Comparison of ENCODE assay signal across 21 cellular contexts in genomic region chr13:41816057-41816456, GRCh38.
DNase-seq lines count a peak whose midpoint lies in the region; ATAC-seq, FAIRE-seq and TF ChIP-seq lines count a peak whose summit lies in the region.
"Had no signal": no experiment of that assay in that cellular context is flagged by ENCODE, and none has a peak within 500 bp of the region (broad histone marks: within the 10 kb centered on the region; RNA-seq: fewer than 3 reads in every experiment).

No MANE protein-coding gene starts in this region.

- no peak overlapping the region for H3K4me3 Mint-ChIP-seq in CD8-positive, alpha-beta memory T cell
- H3K4me3 Mint-ChIP-seq in effector memory CD8-positive, alpha-beta T cell: no peak overlapping the region
- H3K4me3 Mint-ChIP-seq in immature natural killer cell: no peak overlapping the region
- H3K4me3 Mint-ChIP-seq: CD4-positive, alpha-beta memory T cell; HFFc6 had no signal

- CTCF ChIA-PET in HepG2 (lab: Yijun Ruan, JAX; ENCODE audit: low intra/inter-chr PET ratio, low total read pairs) (no interaction called here), PC-9 (lab: Charles Lee) (no interaction called here)
- CTCF ChIA-PET in CD8-positive, alpha-beta memory T cell (lab: Charles Lee): no interaction called here

- intact Hi-C loops in HepG2 (cut with micrococcal nuclease; ENCODE audit: unreplicated experiment) (no loop called here), right lobe of liver (cut with DNase I) (no loop called here), PC-9 (cut with micrococcal nuclease; ENCODE audit: unreplicated experiment) (no loop called here)

- no peak for DNase-seq in HepG2 (ENCODE audit: low spot score)
- DNase-seq in right lobe of liver: no peak
- DNase-seq in CD8-positive, alpha-beta memory T cell: no peak
- DNase-seq in effector memory CD8-positive, alpha-beta T cell: no peak
- no peak for DNase-seq in immature natural killer cell
- DNase-seq in PC-9: no peak
- no peak for DNase-seq in DMS79 treated with DMSO at 0.1 percent for 48 hours (lab: John Stamatoyannopoulos, UW)
- DNase-seq: 8988T; C1 segment of cervical spinal cord; Caco-2; CD4-positive, alpha-beta memory T cell; DMS153; DMS79; GF-D8; GOT3; HFFc6 had no signal

- peak overlapping the region in 6 of 8 donors; percentile 3 to 75 (median 18) for H3K27ac Mint-ChIP-seq in CD8-positive, alpha-beta memory T cell
- peak overlapping the region; percentile 7 to 68 for H3K27ac Mint-ChIP-seq in effector memory CD8-positive, alpha-beta T cell
- peak overlapping the region in 4 of 6 donors; percentile 0 to 63 (median 28) for H3K27ac Mint-ChIP-seq in immature natural killer cell
- H3K27ac Mint-ChIP-seq: HFFc6 had no signal

- H3K79me2 ChIP-seq in HepG2 (ENCODE audit: insufficient read depth, low read length): no peaks in the 10 kb centered on the region
- no peaks in the 10 kb centered on the region for H3K79me2 ChIP-seq in PC-9 (ENCODE audit: low read depth)

- ATAC-seq in HepG2 (no peak), right lobe of liver (no peak)
- no peak for ATAC-seq in effector memory CD8-positive, alpha-beta T cell (replicated peaks)
- ATAC-seq: A549 had no signal

- H3K36me3 ChIP-seq in HepG2 (replicated peaks in 1 of 2; ENCODE audit: control insufficient read depth in 1 of 2, insufficient read depth in 2 of 2, low read length in 2 of 2) (peaks cover 5 to 29% of the 10 kb centered on the region in 2 experiments; a peak in 3 of 5 replicates), right lobe of liver (peaks cover 0 to 19% (median 5%) of the 10 kb centered on the region in 4 donors), PC-9 (ENCODE audit: low read depth) (no peaks in the 10 kb centered on the region; the same call in 1 of the 2 replicates)
- H3K36me3 ChIP-seq in CD8-positive, alpha-beta memory T cell (ENCODE audit: insufficient read depth, low read length): peaks cover 4% of the 10 kb centered on the region

- H3K4me3 ChIP-seq in HepG2 (replicated peaks in 1 of 3; ENCODE audit: insufficient read depth in 1 of 3, low read depth in 2 of 3, low read length in 3 of 3): no peak overlapping the region
- no peak overlapping the region for H3K4me3 ChIP-seq in right lobe of liver
- no peak overlapping the region for H3K4me3 ChIP-seq in CD8-positive, alpha-beta memory T cell (ENCODE audit: low read length)
- H3K4me3 ChIP-seq in PC-9: no peak overlapping the region
- H3K4me3 ChIP-seq: A549, HAP-1 had no signal

- H3F3A ChIP-seq in PC-9 (ENCODE audit: insufficient read depth, low read depth): no peaks in the 10 kb centered on the region

- no peaks in the 10 kb centered on the region for H3K9me3 Mint-ChIP-seq in CD8-positive, alpha-beta memory T cell
- no peaks in the 10 kb centered on the region for H3K9me3 Mint-ChIP-seq in effector memory CD8-positive, alpha-beta T cell
- no peaks in the 10 kb centered on the region for H3K9me3 Mint-ChIP-seq in immature natural killer cell
- H3K9me3 Mint-ChIP-seq: HFFc6 had no signal

- BruUV-seq in HepG2 (replicated peaks; lab: Mats Ljungman, UMichigan) (no TSS peak), PC-9 (replicated peaks; lab: Mats Ljungman, UMichigan) (no TSS peak)

- H3K27ac ChIP-seq in HepG2 (ENCODE audit: extremely low read length, insufficient read depth, low read length) (no peak overlapping the region), right lobe of liver (no peak overlapping the region), PC-9 (no peak overlapping the region)
- no peak overlapping the region for H3K27ac ChIP-seq in CD8-positive, alpha-beta memory T cell (ENCODE audit: low read depth, low read length)
- H3K27ac ChIP-seq: A549 had no signal

- no peak overlapping the region for H3K9ac ChIP-seq in HepG2 (ENCODE audit: insufficient read depth, low read depth, low read length)

- no peaks in the 10 kb centered on the region for H3K4me1 ChIP-seq in HepG2 (ENCODE audit: insufficient read depth, low read length)
- peaks cover 0 to 12% (median 5%) of the 10 kb centered on the region in 4 donors for H3K4me1 ChIP-seq in right lobe of liver
- H3K4me1 ChIP-seq in CD8-positive, alpha-beta memory T cell (ENCODE audit: insufficient read depth, low read length): peaks cover 12% of the 10 kb centered on the region
- H3K4me1 ChIP-seq in PC-9 (replicated peaks; ENCODE audit: insufficient read depth): no peaks in the 10 kb centered on the region
- H3K4me1 ChIP-seq: Caco-2 had no signal

- no peak overlapping the region for H2AFZ ChIP-seq in HepG2 (ENCODE audit: low read length)
- no peak overlapping the region for H2AFZ ChIP-seq in PC-9

- H3K36me3 Mint-ChIP-seq in CD8-positive, alpha-beta memory T cell: peaks cover 17 to 46% (median 26%) of the 10 kb centered on the region in 3 donors
- peaks cover 4% of the 10 kb centered on the region for H3K36me3 Mint-ChIP-seq in effector memory CD8-positive, alpha-beta T cell (ENCODE audit: insufficient read depth)
- peaks cover 30 to 42% (median 34%) of the 10 kb centered on the region in 3 donors for H3K36me3 Mint-ChIP-seq in immature natural killer cell

- TF ChIP-seq POLR2A in HepG2 (IDR thresholded peaks at IDR 0.05; ENCODE audit: insufficient read depth in 1 of 2, low read depth in 2 of 2, low read length in 2 of 2): no peak
- no peak for TF ChIP-seq POLR2A in right lobe of liver (IDR thresholded peaks at IDR 0.05)

- H3K9me2 ChIP-seq in PC-9 (ENCODE audit: insufficient read depth): no peaks in the 10 kb centered on the region

- no peak for FAIRE-seq in HepG2 (lab: Jason Lieb, UNC)
- FAIRE-seq: A549, GM12891, GM18507, H54 had no signal

- TF ChIP-seq CTCF in HepG2 (CRISPR knock-in tag; IDR thresholded peaks at IDR 0.05) (no peak), right lobe of liver (IDR thresholded peaks at IDR 0.05) (no peak), PC-9 (conservative IDR thresholded peaks at IDR 0.05) (no peak)

- H3K4me2 ChIP-seq in HepG2 (ENCODE audit: low read depth, low read length) (no peak overlapping the region), PC-9 (no peak overlapping the region)
- H3K4me2 ChIP-seq: A549 had no signal

- no peaks in the 10 kb centered on the region for H3K27me3 ChIP-seq in HepG2 (ENCODE audit: control insufficient read depth in 1 of 2, insufficient read depth in 2 of 2, low read length in 2 of 2)
- H3K27me3 ChIP-seq in right lobe of liver: no peaks in the 10 kb centered on the region
- H3K27me3 ChIP-seq in CD8-positive, alpha-beta memory T cell (ENCODE audit: insufficient read depth, low read length, poor library complexity, severe bottlenecking): no peaks in the 10 kb centered on the region
- no peaks in the 10 kb centered on the region for H3K27me3 ChIP-seq in PC-9 (ENCODE audit: insufficient read depth, low read depth)

- H4K20me1 ChIP-seq in HepG2 (ENCODE audit: insufficient read depth, low read length): no peaks in the 10 kb centered on the region; the same call in 1 of the 2 replicates
- no peaks in the 10 kb centered on the region for H4K20me1 ChIP-seq in PC-9 (ENCODE audit: insufficient read depth)

- TF ChIP-seq RAD21 in HepG2 (CRISPR knock-in tag; IDR thresholded peaks at IDR 0.05): no peak

- in situ Hi-C loops in HepG2 (cut with HindIII; ENCODE audit: extremely low pct_ligation_motif_present, low pct_unique_long_range_greater_than_20kb): no loop called here

- POLR2A ChIA-PET in HepG2 (lab: Yijun Ruan, JAX): no interaction called here
- POLR2A ChIA-PET in CD8-positive, alpha-beta memory T cell (lab: Charles Lee): no interaction called here
- POLR2A ChIA-PET in PC-9 (lab: Charles Lee; ENCODE audit: unreplicated experiment): no interaction called here

- WGBS in HepG2 (ENCODE audit: low lambda C conversion rate): over 99% methylated on average over 3 of the region's 3 CpGs
- 96% methylated on average over 3 of the region's 3 CpGs for WGBS in right lobe of liver (ENCODE audit: insufficient coverage, low coverage, low lambda C conversion rate, missing lambda C conversion rate)

- no peak for TF ChIP-seq EP300 in HepG2 (IDR thresholded peaks at IDR 0.05; ENCODE audit: low read depth in 2 of 2, low read length in 2 of 2)
- no peak for TF ChIP-seq EP300 in HepG2 (CRISPR knock-in tag; IDR thresholded peaks at IDR 0.05; ENCODE audit: borderline replicate concordance)

- no peaks in the 10 kb centered on the region for H3K27me3 Mint-ChIP-seq in CD8-positive, alpha-beta memory T cell
- no peaks in the 10 kb centered on the region for H3K27me3 Mint-ChIP-seq in effector memory CD8-positive, alpha-beta T cell
- peaks cover 0 to 1% (median 0%) of the 10 kb centered on the region in 3 donors for H3K27me3 Mint-ChIP-seq in immature natural killer cell (ENCODE audit: low read depth in 3 of 3)
- H3K27me3 Mint-ChIP-seq: CD4-positive, alpha-beta memory T cell had no signal

- H3K9me3 ChIP-seq in HepG2 (ENCODE audit: low read length) (no peaks in the 10 kb centered on the region), right lobe of liver (no peaks in the 10 kb centered on the region), PC-9 (ENCODE audit: insufficient read depth, low read depth) (no peaks in the 10 kb centered on the region)
- no peaks in the 10 kb centered on the region for H3K9me3 ChIP-seq in CD8-positive, alpha-beta memory T cell (ENCODE audit: low read length)
- H3K9me3 ChIP-seq: A549, Caco-2, HAP-1 had no signal

- H3K4me1 Mint-ChIP-seq in CD8-positive, alpha-beta memory T cell: peaks cover 22 to 32% (median 25%) of the 10 kb centered on the region in 3 donors
- peaks cover 12 to 32% of the 10 kb centered on the region in 2 donors for H3K4me1 Mint-ChIP-seq in effector memory CD8-positive, alpha-beta T cell (ENCODE audit: low read depth in 2 of 2)
- H3K4me1 Mint-ChIP-seq in immature natural killer cell: peaks cover 22 to 29% of the 10 kb centered on the region in 2 donors

TF ChIP-seq in HepG2, 621 proteins besides CTCF, POLR2A, EP300 and RAD21:
- TF ChIP-seq ZNF484 (CRISPR knock-in tag; IDR thresholded peaks at IDR 0.05; ENCODE audit: borderline replicate concordance, low read depth): no peak
- TF ChIP-seq GATA4 (IDR thresholded peaks at IDR 0.05; ENCODE audit: borderline replicate concordance, low read depth): no peak
- TF ChIP-seq ZNF629 (CRISPR knock-in tag; conservative IDR thresholded peaks at IDR 0.05): peak; percentile 77
- no peak for TF ChIP-seq EED (CRISPR knock-in tag; IDR thresholded peaks at IDR 0.05)
- TF ChIP-seq DNMT1 (CRISPR knock-in tag; IDR thresholded peaks at IDR 0.05): no peak
